In genomic region chr2:207371877-207372276, GRCh38 we compare ENCODE assay signal across 27 cellular contexts.
"Had no signal": no experiment of that assay in that cellular context is flagged by ENCODE, and none has a peak within 500 bp of the region (broad histone marks: within the 10 kb centered on the region; RNA-seq: fewer than 3 reads in every experiment).

No MANE protein-coding gene starts in this region.

- H3K4me3 ChIP-seq: stomach, suprapubic skin, testis, thoracic aorta, thyroid gland, tibial artery, tibial nerve, transverse colon, upper lobe of left lung, upper lobe of right lung, uterus, vagina had no signal

- H3K27me3 ChIP-seq: stomach, suprapubic skin, testis, thyroid gland, tibial artery, tibial nerve, transverse colon, upper lobe of left lung, upper lobe of right lung, uterus, vagina had no signal

- DNase-seq: stimulated activated CD4-positive, alpha-beta T cell treated with anti-CD3 and anti-CD28 coated beads, Interleukin-2, amount 100 ng/mL, for 48 hours; stimulated activated CD4-positive, alpha-beta T cell treated with anti-CD3 and anti-CD28 coated beads, Interleukin-4, amount 100 ng/mL, for 1 hour; stimulated activated CD4-positive, alpha-beta T cell treated with anti-CD3 and anti-CD28 coated beads, Interleukin-4, amount 100 ng/mL, for 24 hours; stimulated activated CD4-positive, alpha-beta T cell treated with anti-CD3 and anti-CD28 coated beads, Interleukin-4, amount 100 ng/mL, for 4 hours; stimulated activated CD8-positive, alpha-beta memory T cell treated with anti-CD3 and anti-CD28 coated beads, Interleukin-4, amount 100 ng/mL, for 48 hours; stimulated activated naive B cell treated with anti-CD40 and anti-IgM and Interleukin-4, amounts not matched to agents 10 μg/mL and 1 μg/mL and 100 μg/mL, for 72 hours; stimulated activated naive CD4-positive, alpha-beta T cell; stimulated activated naive CD4-positive, alpha-beta T cell treated with Interleukin-2 at 50 U/mL for 16 hours; stimulated activated naive CD8-positive, alpha-beta T cell treated with anti-CD3 and anti-CD28 coated beads, Interleukin-15, amount 100 ng/mL, for 72 hours; stimulated activated naive CD8-positive, alpha-beta T cell treated with anti-CD3 and anti-CD28 coated beads, Interleukin-15, Interleukin-2, amounts not matched to agents 100 U/mL and 50 U/mL, for 24 hours; stomach; substantia nigra; testis; thyroid gland; tibial artery; transverse colon; trophoblast cell; upper lobe of left lung; upper lobe of right lung; uterus had no signal

- FAIRE-seq: urothelium cell line had no signal

- ATAC-seq: stimulated activated effector memory CD8-positive, alpha-beta T cell treated with anti-CD3 and anti-CD28 coated beads, Interleukin-12 subunit alpha, Interleukin-12 subunit beta, amount 100 ng/mL, for 72 hours; stimulated activated memory B cell treated with anti-CD40 and anti-IgM and Interleukin-4, amounts not matched to agents 10 μg/mL and 1 μg/mL and 100 μg/mL, for 72 hours; stimulated activated naive B cell treated with anti-CD40 and anti-IgM and Interleukin-4, amounts not matched to agents 10 μg/mL and 1 μg/mL and 100 μg/mL, for 72 hours; stimulated activated naive CD8-positive, alpha-beta T cell treated with anti-CD3 and anti-CD28 coated beads, Interleukin-15, amount 100 ng/mL, for 72 hours; stimulated activated naive CD8-positive, alpha-beta T cell treated with anti-CD3 and anti-CD28 coated beads, Interleukin-15, Interleukin-2, amounts not matched to agents 100 U/mL and 50 U/mL, for 24 hours; upper lobe of right lung had no signal

- H3K4me1 ChIP-seq: stomach, suprapubic skin, testis, thyroid gland, tibial artery, tibial nerve, transverse colon, upper lobe of left lung, upper lobe of right lung, uterus, vagina had no signal

- H3K27ac ChIP-seq: stomach, suprapubic skin, testis, thoracic aorta, thyroid gland, tibial artery, tibial nerve, transverse colon, upper lobe of left lung, upper lobe of right lung, uterus, vagina had no signal

- H3K9me3 ChIP-seq: testis, thoracic aorta, thyroid gland, tibial artery, uterus, vagina had no signal

- H3K36me3 ChIP-seq: stomach, suprapubic skin, thoracic aorta, thyroid gland, tibial artery, tibial nerve, transverse colon, upper lobe of left lung, upper lobe of right lung, uterus, vagina had no signal
